In genomic region chr3:171525437-171525836, GRCh38 we compare ENCODE assay signal across 21 cellular contexts.
"Had no signal": no experiment of that assay in that cellular context is flagged by ENCODE, and none has a peak within 500 bp of the region (broad histone marks: within the 10 kb centered on the region; RNA-seq: fewer than 3 reads in every experiment).

No MANE protein-coding gene starts in this region.

- H3K36me3 Mint-ChIP-seq: activated naive CD4-positive, alpha-beta T cell treated with anti-CD3 and anti-CD28 coated beads, Interleukin-2, amount 10 ng/mL, durations not matched to agents 7 days and 5 days had no signal

- H3K4me3 Mint-ChIP-seq: activated B cell treated with CpG ODN at 0.5 μM for 24 hours; activated CD4-positive, alpha-beta memory T cell treated with anti-CD3 and anti-CD28 coated beads, Interleukin-2, amount 10 ng/mL, durations not matched to agents 7 days and 5 days; activated naive CD4-positive, alpha-beta T cell treated with anti-CD3 and anti-CD28 coated beads, Interleukin-2, amount 10 ng/mL, durations not matched to agents 7 days and 5 days; activated T-cell treated with anti-CD3 and anti-CD28 coated beads, Interleukin-2, amount 50 U/mL, for 24 hours had no signal

- H3K4me3 ChIP-seq: ascending aorta, lung, thyroid gland had no signal

- H3K9me3 Mint-ChIP-seq: activated B cell treated with CpG ODN at 0.5 μM for 24 hours; activated CD4-positive, alpha-beta memory T cell treated with anti-CD3 and anti-CD28 coated beads, Interleukin-2, amount 10 ng/mL, durations not matched to agents 7 days and 5 days; activated naive CD4-positive, alpha-beta T cell treated with anti-CD3 and anti-CD28 coated beads, Interleukin-2, amount 10 ng/mL, durations not matched to agents 7 days and 5 days; activated T-cell treated with anti-CD3 and anti-CD28 coated beads, Interleukin-2, amount 50 U/mL, for 24 hours had no signal

- H3K27ac Mint-ChIP-seq: activated B cell treated with CpG ODN at 0.5 μM for 24 hours; activated CD4-positive, alpha-beta memory T cell treated with anti-CD3 and anti-CD28 coated beads, Interleukin-2, amount 10 ng/mL, durations not matched to agents 7 days and 5 days; activated naive CD4-positive, alpha-beta T cell treated with anti-CD3 and anti-CD28 coated beads, Interleukin-2, amount 10 ng/mL, durations not matched to agents 7 days and 5 days; activated T-cell treated with anti-CD3 and anti-CD28 coated beads, Interleukin-2, amount 50 U/mL, for 24 hours; progenitor cell of endocrine pancreas had no signal

- H3K27me3 Mint-ChIP-seq: activated B cell treated with CpG ODN at 0.5 μM for 24 hours; activated CD4-positive, alpha-beta memory T cell treated with anti-CD3 and anti-CD28 coated beads, Interleukin-2, amount 10 ng/mL, durations not matched to agents 7 days and 5 days; activated naive CD4-positive, alpha-beta T cell treated with anti-CD3 and anti-CD28 coated beads, Interleukin-2, amount 10 ng/mL, durations not matched to agents 7 days and 5 days; activated T-cell treated with anti-CD3 and anti-CD28 coated beads, Interleukin-2, amount 50 U/mL, for 24 hours; progenitor cell of endocrine pancreas had no signal

- H3K27me3 ChIP-seq: ascending aorta, thyroid gland had no signal

- H3K4me1 ChIP-seq: ascending aorta had no signal

- ATAC-seq: left colon had no signal

- H3K4me1 Mint-ChIP-seq: activated B cell treated with CpG ODN at 0.5 μM for 24 hours; activated naive CD4-positive, alpha-beta T cell treated with anti-CD3 and anti-CD28 coated beads, Interleukin-2, amount 10 ng/mL, durations not matched to agents 7 days and 5 days had no signal

- DNase-seq: activated B cell treated with CpG ODN at 0.5 μM for 24 hours; activated CD4-positive, alpha-beta memory T cell treated with anti-CD3 and anti-CD28 coated beads, Interleukin-2, amount 10 ng/mL, durations not matched to agents 7 days and 5 days; activated CD4-positive, alpha-beta T cell treated with anti-CD3 and anti-CD28 coated beads for 48 hours; activated naive CD4-positive, alpha-beta T cell treated with anti-CD3 and anti-CD28 coated beads, Interleukin-2, amount 10 ng/mL, durations not matched to agents 7 days and 5 days; activated T-cell treated with anti-CD3 and anti-CD28 coated beads, Interleukin-2, amount 50 U/mL, for 24 hours; cerebellar nuclear complex; cortex of kidney; erythroblast; left colon; midbrain; occipital lobe; stimulated activated CD4-positive, alpha-beta T cell treated with anti-CD3 and anti-CD28 coated beads, Interleukin-12 subunit alpha, Interleukin-12 subunit beta, amount 100 ng/mL, for 4 hours; stimulated activated CD4-positive, alpha-beta T cell treated with anti-CD3 and anti-CD28 coated beads, Interleukin-1b, Interleukin-23, amount 100 ng/mL, for 48 hours; stimulated activated CD8-positive, alpha-beta memory T cell treated with anti-CD3 and anti-CD28 coated beads, Interleukin-4, amount 100 ng/mL, for 48 hours; stimulated activated naive CD4-positive, alpha-beta T cell; T-helper 1 cell; T-helper 9 cell; thyroid gland had no signal

- H3K36me3 ChIP-seq: ascending aorta, thyroid gland had no signal

- H3K9me3 ChIP-seq: ascending aorta, thyroid gland had no signal

- H3K27ac ChIP-seq: ascending aorta, thyroid gland had no signal
